ENCODE assay signal across 13 cellular contexts in genomic region chr12:50520345-50520744, GRCh38. TPM values are rescaled to one million over a fixed set of nuclear protein-coding genes. Genes with fewer than 3 reads are reported as not detected.
A peak's percentile ranks its signal among the peaks of the same experiment; 100 is the strongest.
DNase-seq lines count a peak whose midpoint lies in the region; ATAC-seq and TF ChIP-seq lines count a peak whose summit lies in the region.
"Had no signal": no experiment of that assay in that cellular context is flagged by ENCODE, and none has a peak within 500 bp of the region (broad histone marks: within the 10 kb centered on the region; RNA-seq: fewer than 3 reads in every experiment).

No MANE protein-coding gene starts in this region.

- peaks cover 91% of the 10 kb centered on the region for H3K79me2 ChIP-seq in GM23338 (replicated peaks; ENCODE audit: insufficient read depth)

- H3K36me3 Mint-ChIP-seq in GM23338 (ENCODE audit: low read depth) (peaks cover 6% of the 10 kb centered on the region), nephron (ENCODE audit: low read depth) (peaks cover 28% of the 10 kb centered on the region)

- H3K27me3 Mint-ChIP-seq in GM23338 (ENCODE audit: insufficient read depth, low read depth, poor library complexity) (no peaks in the 10 kb centered on the region), nephron (ENCODE audit: low read depth) (no peaks in the 10 kb centered on the region)

- H3K27ac ChIP-seq in BLaER1 treated with 17β-estradiol and CSF1 and Interleukin-3, amounts not matched to agents 10 nM and 100 nM, result peak overlapping the region in 9 of 11 experiments; percentile 37 to 94 (median 90); a peak in 17 of 22 replicates
- H3K27ac ChIP-seq in GM23338 (ENCODE audit: low read depth) (peak overlapping the region; percentile 40; the same call in 1 of the 2 replicates), angular gyrus (ENCODE audit: low read depth, low read length) (peak overlapping the region; percentile 48)
- H3K27ac ChIP-seq: KMS-11 had no signal

- no peak for ATAC-seq in GM23338

- H3K36me3 ChIP-seq in BLaER1 treated with 17β-estradiol and CSF1 and Interleukin-3, amounts not matched to agents 10 nM and 100 nM, result peaks cover 11 to 53% (median 35%) of the 10 kb centered on the region in 11 experiments
- no peaks in the 10 kb centered on the region for H3K36me3 ChIP-seq in GM23338 (ENCODE audit: insufficient read depth)

- no peak overlapping the region for H2AFZ ChIP-seq in GM23338

- no peaks in the 10 kb centered on the region for H3K27me3 ChIP-seq in BLaER1 treated with 17β-estradiol and CSF1 and Interleukin-3, amounts not matched to agents 10 nM and 100 nM
- no peaks in the 10 kb centered on the region for H3K27me3 ChIP-seq in GM23338 (ENCODE audit: insufficient read depth)

- peak overlapping the region; percentile 32 to 99 (median 84); a peak in 20 of 22 replicates for H3K4me2 ChIP-seq in BLaER1 treated with 17β-estradiol and CSF1 and Interleukin-3, amounts not matched to agents 10 nM and 100 nM
- H3K4me2 ChIP-seq in GM23338, result no peak overlapping the region

- no peaks in the 10 kb centered on the region for H3K9me3 Mint-ChIP-seq in GM23338
- H3K9me3 Mint-ChIP-seq in nephron, result peaks cover 4% of the 10 kb centered on the region

- no peak overlapping the region for H3K27ac Mint-ChIP-seq in GM23338
- peak overlapping the region; percentile 42 to 66 (median 53) for H3K27ac Mint-ChIP-seq in nephron

- H3F3A ChIP-seq in GM23338 (replicated peaks; ENCODE audit: low read depth), result no peaks in the 10 kb centered on the region

- peak overlapping the region in 8 of 11 experiments; percentile 28 to 74 (median 60); a peak in 13 of 22 replicates for H3K9ac ChIP-seq in BLaER1 treated with 17β-estradiol and CSF1 and Interleukin-3, amounts not matched to agents 10 nM and 100 nM
- H3K9ac ChIP-seq: KMS-11 had no signal

- peaks cover 33 to 99% (median 74%) of the 10 kb centered on the region in 10 experiments for H3K4me1 ChIP-seq in BLaER1 treated with 17β-estradiol and CSF1 and Interleukin-3, amounts not matched to agents 10 nM and 100 nM
- H3K4me1 ChIP-seq in GM23338 (ENCODE audit: insufficient read depth), result peaks cover 7% of the 10 kb centered on the region; the same call in 1 of the 2 replicates

- DNase-seq in GM23338 (ENCODE audit: low spot score) (no peak), middle frontal gyrus (ENCODE audit: extremely low spot score, low spot score) (no peak), NCI-H1436 (lab: John Stamatoyannopoulos, UW) (no peak)
- no peak for DNase-seq in stimulated activated CD4-positive, alpha-beta T cell treated with anti-CD3 and anti-CD28 coated beads, Interleukin-4, amount 100 ng/mL, for 1 hour
- DNase-seq in activated CD4-positive, CD25-positive, alpha-beta regulatory T cell treated with anti-CD3 and anti-CD28 coated beads, Interleukin-2, amount 50 U/mL, for 72 hours, result no peak
- DNase-seq: COR-L47, NCI-H2107, T-helper 9 cell had no signal

- H3K9me2 ChIP-seq in GM23338 (ENCODE audit: insufficient read depth), result peaks cover 5% of the 10 kb centered on the region; the same call in 1 of the 2 replicates

- H3K4me1 Mint-ChIP-seq in GM23338, result peaks cover 8% of the 10 kb centered on the region; the same call in 2 of the 3 replicates
- peaks cover 15% of the 10 kb centered on the region for H3K4me1 Mint-ChIP-seq in nephron

- peak overlapping the region in 4 of 10 experiments; percentile 5 to 35 (median 16); a peak in 5 of 20 replicates for H3K4me3 ChIP-seq in BLaER1 treated with 17β-estradiol and CSF1 and Interleukin-3, amounts not matched to agents 10 nM and 100 nM
- no peak overlapping the region for H3K4me3 ChIP-seq in GM23338
- H3K4me3 ChIP-seq: lung had no signal

- H3K9me3 ChIP-seq in BLaER1 treated with 17β-estradiol and CSF1 and Interleukin-3, amounts not matched to agents 10 nM and 100 nM (replicated peaks in 1 of 11), result peaks cover 0 to 33% (median 23%) of the 10 kb centered on the region in 11 experiments; a peak in 18 of 22 replicates

- H4K20me1 ChIP-seq in BLaER1 treated with 17β-estradiol and CSF1 and Interleukin-3, amounts not matched to agents 10 nM and 100 nM, result peaks cover 0 to 62% (median 33%) of the 10 kb centered on the region in 11 experiments; a peak in 17 of 22 replicates
- H4K20me1 ChIP-seq in GM23338 (replicated peaks; ENCODE audit: insufficient read depth), result peaks cover 26% of the 10 kb centered on the region

- TF ChIP-seq CTCF in GM23338 (conservative IDR thresholded peaks at IDR 0.05; ENCODE audit: low read depth in 2 of 2), result no peak
- no peak for TF ChIP-seq CTCF in nephron (IDR thresholded peaks at IDR 0.05; ENCODE audit: unreplicated experiment in 3 of 3)

- H3K4me3 Mint-ChIP-seq in GM23338, result no peak overlapping the region
- H3K4me3 Mint-ChIP-seq in nephron, result no peak overlapping the region

TF ChIP-seq in GM23338, 12 proteins besides CTCF, POLR2A, EP300 and RAD21 (continues in another document):
- no peak for TF ChIP-seq NANOG (IDR thresholded peaks at IDR 0.05; ENCODE audit: borderline replicate concordance)
- no peak for TF ChIP-seq ETS1 (IDR thresholded peaks at IDR 0.05)
- no peak for TF ChIP-seq JUNB (IDR thresholded peaks at IDR 0.05; ENCODE audit: unreplicated experiment)
- no peak for TF ChIP-seq ZNF114 (CRISPR knock-in tag; IDR thresholded peaks at IDR 0.05)
- no peak for TF ChIP-seq EZH2 (IDR thresholded peaks at IDR 0.05; ENCODE audit: low read depth, unreplicated experiment)
- TF ChIP-seq ZNF331 (CRISPR knock-in tag; IDR thresholded peaks at IDR 0.05; ENCODE audit: low read depth), result no peak
- TF ChIP-seq EZH2phosphoT487 (IDR thresholded peaks at IDR 0.05; ENCODE audit: unreplicated experiment), result no peak
- no peak for TF ChIP-seq REST (IDR thresholded peaks at IDR 0.05; ENCODE audit: unreplicated experiment)
- no peak for TF ChIP-seq POLR2AphosphoS5 (IDR thresholded peaks at IDR 0.05; ENCODE audit: low read depth)

RNA-seq across cellular contexts. Expression of gene DIP2B, which starts 15.6 kb away (rescaled TPM):
- total RNA-seq in GM23338 (2014; rRNA removed; shearing (Covaris generic)), result 35.0 and 36.4 TPM in 2 replicates
- 8.0 and 8.9 TPM in 2 replicates for polyA plus RNA-seq in GM23338 (2016; fragmentation: Nextera tagmentation; extraction: Ambion mirVana)

Comparison
In these comparisons a context has a peak if more than half of its experiments do, and no peak if none do; other contexts are left out.
1. H3K27ac ChIP-seq: peak in every context shown above with its lines; median percentile 90 in BLaER1 treated with 17β-estradiol and CSF1 and Interleukin-3, amounts not matched to agents 10 nM and 100 nM; 48 in angular gyrus; 40 in GM23338.